In the genomic region with DNA sequence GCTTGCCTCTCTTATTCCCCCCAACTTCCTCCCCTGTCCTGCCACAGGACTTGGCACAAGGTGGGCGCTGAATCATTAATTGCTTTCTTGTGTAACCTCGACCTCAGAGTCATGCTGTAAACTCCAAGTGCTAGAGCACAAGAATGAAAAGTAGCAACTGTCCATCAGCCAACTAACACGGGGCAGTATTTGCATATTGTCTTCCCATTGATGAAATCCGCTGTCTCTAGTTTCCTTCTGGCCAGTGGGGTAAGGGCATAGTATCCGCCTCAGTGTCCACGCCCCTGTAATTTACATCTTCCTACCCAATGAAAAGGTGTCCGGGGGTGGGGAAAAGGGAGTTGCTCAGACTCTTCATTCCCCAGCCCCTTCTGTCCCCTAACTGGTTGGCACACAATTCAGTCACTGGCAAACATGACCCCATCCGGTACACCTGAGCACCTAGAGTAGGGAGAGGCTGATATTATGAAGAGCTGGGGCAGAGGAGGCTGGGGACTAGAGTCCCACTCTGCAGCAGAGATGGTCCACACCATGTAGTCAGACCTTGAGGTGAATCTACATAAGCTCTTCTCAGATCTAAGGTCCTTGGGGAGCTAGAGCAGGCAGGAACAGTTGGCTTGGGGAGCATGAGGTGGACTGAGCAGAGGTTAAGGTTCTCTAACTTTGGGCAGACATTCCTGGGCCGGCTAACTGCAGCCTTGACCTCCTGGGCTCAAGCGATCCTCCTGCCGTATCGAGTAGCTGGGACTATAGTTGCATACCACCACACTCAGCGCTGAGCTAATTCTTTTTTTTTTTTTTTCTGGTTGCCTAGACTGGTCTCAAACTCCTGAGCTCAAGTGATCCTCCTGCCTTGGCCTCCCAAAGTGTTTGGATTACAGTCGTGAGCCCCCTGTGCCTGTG, we compare ENCODE assay signal across 9 cellular contexts. TPM values are rescaled to one million over a fixed set of nuclear protein-coding genes. Genes with fewer than 3 reads are reported as not detected.
DNase-seq lines count a peak whose midpoint lies in the region; ATAC-seq and TF ChIP-seq lines count a peak whose summit lies in the region.
"Had no signal": no experiment of that assay in that cellular context is flagged by ENCODE, and none has a peak within 500 bp of the region (broad histone marks: within the 10 kb centered on the region; RNA-seq: fewer than 3 reads in every experiment).

No MANE protein-coding gene starts in this region.

- no peaks in the 10 kb centered on the region for H3K36me3 Mint-ChIP-seq in activated CD8-positive, alpha-beta memory T cell treated with anti-CD3 and anti-CD28 coated beads, Interleukin-2, amount 10 ng/mL, durations not matched to agents 7 days and 5 days
- H3K36me3 Mint-ChIP-seq: activated naive CD8-positive, alpha-beta T cell treated with anti-CD3 and anti-CD28 coated beads, Interleukin-2, amount 10 ng/mL, durations not matched to agents 7 days and 5 days had no signal

- H3K27me3 ChIP-seq in lung (ENCODE audit: control insufficient read depth, insufficient read depth) = no peaks in the 10 kb centered on the region

- H3K9me3 ChIP-seq in lung (ENCODE audit: control insufficient read depth in 2 of 2, insufficient read depth in 1 of 2, low read length in 1 of 2) = no peaks in the 10 kb centered on the region

- no peak overlapping the region for H3K4me3 ChIP-seq in lung

- 51 to 61% methylated on average over 14 of the region's 14 CpGs for WGBS in lung, 2 donors

- CTCF ChIA-PET in activated CD8-positive, alpha-beta memory T cell treated with anti-CD3 and anti-CD28 coated beads, Interleukin-2, amount 10 ng/mL, durations not matched to agents 7 days and 5 days (lab: Charles Lee) = interaction anchor here (1.1 to 5.5 kb wide), 5 partner anchors 10 to 129 kb away, joined by 3 to 45 read pairs (median 5); a partner anchor contains a TSS

- H3K4me1 Mint-ChIP-seq in activated CD8-positive, alpha-beta memory T cell treated with anti-CD3 and anti-CD28 coated beads, Interleukin-2, amount 10 ng/mL, durations not matched to agents 7 days and 5 days = peaks cover 23% of the 10 kb centered on the region

- TF ChIP-seq CTCF in lung (IDR thresholded peaks at IDR 0.05; ENCODE audit: control extremely low read depth, extremely low read depth) = no peak

- H3K27ac Mint-ChIP-seq in activated CD8-positive, alpha-beta memory T cell treated with anti-CD3 and anti-CD28 coated beads, Interleukin-2, amount 10 ng/mL, durations not matched to agents 7 days and 5 days = no peak overlapping the region
- H3K27ac Mint-ChIP-seq: activated naive CD8-positive, alpha-beta T cell treated with anti-CD3 and anti-CD28 coated beads, Interleukin-2, amount 10 ng/mL, durations not matched to agents 7 days and 5 days had no signal

- H3K9me3 Mint-ChIP-seq in activated CD8-positive, alpha-beta memory T cell treated with anti-CD3 and anti-CD28 coated beads, Interleukin-2, amount 10 ng/mL, durations not matched to agents 7 days and 5 days (ENCODE audit: low read depth) = no peaks in the 10 kb centered on the region
- H3K9me3 Mint-ChIP-seq: activated naive CD8-positive, alpha-beta T cell treated with anti-CD3 and anti-CD28 coated beads, Interleukin-2, amount 10 ng/mL, durations not matched to agents 7 days and 5 days had no signal

- peak overlapping the region in 1 of 2 donors; percentile 75 for H3K27ac ChIP-seq in lung (ENCODE audit: low read depth in 1 of 2, low read length in 1 of 2)

- H3K36me3 ChIP-seq in lung (ENCODE audit: control insufficient read depth in 2 of 2, insufficient read depth in 2 of 2, low read length in 2 of 2) = no peaks in the 10 kb centered on the region

- H3K27me3 Mint-ChIP-seq in activated CD8-positive, alpha-beta memory T cell treated with anti-CD3 and anti-CD28 coated beads, Interleukin-2, amount 10 ng/mL, durations not matched to agents 7 days and 5 days = peaks cover 15% of the 10 kb centered on the region

- H3K4me3 Mint-ChIP-seq in activated CD8-positive, alpha-beta memory T cell treated with anti-CD3 and anti-CD28 coated beads, Interleukin-2, amount 10 ng/mL, durations not matched to agents 7 days and 5 days = no peak overlapping the region
- H3K4me3 Mint-ChIP-seq: activated naive CD8-positive, alpha-beta T cell treated with anti-CD3 and anti-CD28 coated beads, Interleukin-2, amount 10 ng/mL, durations not matched to agents 7 days and 5 days had no signal

- peaks cover 0 to 5% of the 10 kb centered on the region in 2 donors for H3K4me1 ChIP-seq in lung (ENCODE audit: control insufficient read depth in 2 of 2, insufficient read depth in 2 of 2, low read length in 2 of 2)

- peak; percentile 68 for DNase-seq in Daoy (ENCODE audit: low read depth)
- DNase-seq in NCI-H1048 (lab: John Stamatoyannopoulos, UW) = peak; percentile 95
- peak; percentile 83 for DNase-seq in amniotic epithelial cell (ENCODE audit: low read depth)
- DNase-seq in lung (ENCODE audit: low spot score) = peak; percentile 71
- no peak for DNase-seq in activated CD8-positive, alpha-beta memory T cell treated with anti-CD3 and anti-CD28 coated beads, Interleukin-2, amount 10 ng/mL, durations not matched to agents 7 days and 5 days
- no peak for DNase-seq in foreskin melanocyte
- DNase-seq: activated naive CD8-positive, alpha-beta T cell treated with anti-CD3 and anti-CD28 coated beads, Interleukin-2, amount 10 ng/mL, durations not matched to agents 7 days and 5 days had no signal

- ATAC-seq in lung (ENCODE audit: insufficient read depth, low FRiP score) = peak; percentile 85
- no peak for ATAC-seq in GM21619 (IDR thresholded peaks at IDR 0.05; ENCODE audit: unreplicated experiment)
- no peak for ATAC-seq in HG02798 (IDR thresholded peaks at IDR 0.05; ENCODE audit: poor library complexity, unreplicated experiment)
- ATAC-seq in activated CD8-positive, alpha-beta memory T cell treated with anti-CD3 and anti-CD28 coated beads, Interleukin-2, amount 10 ng/mL, durations not matched to agents 7 days and 5 days = no peak

RNA-seq across cellular contexts. Expression of a gene that starts 6.8 kb away (rescaled TPM):
- total RNA-seq in Daoy (2014; rRNA removed; shearing (Covaris generic)) = 23.2 and 34.7 TPM in 2 replicates
- total RNA-seq in lung = 10 to 100 TPM; 62.1 to 72.4 TPM
- 10 to 100 TPM; 51.5 to 53.0 TPM for polyA plus RNA-seq in lung
- 10 to 100 TPM; 76.9 to 85.9 TPM for total RNA-seq in activated CD8-positive, alpha-beta memory T cell treated with anti-CD3 and anti-CD28 coated beads, Interleukin-2, amount 10 ng/mL, durations not matched to agents 7 days and 5 days

RNA-seq across cellular contexts. Expression of a gene that starts 21.9 kb away (rescaled TPM):
- total RNA-seq in Daoy (2014; rRNA removed; shearing (Covaris generic)) = not detected in 2 replicates
- 1 to 10 TPM in 1 of 2 donors, under 1 TPM in 1; 0.89 to 3.1 TPM for total RNA-seq in lung
- 1 to 10 TPM; 2.4 to 4.3 TPM for polyA plus RNA-seq in lung
- total RNA-seq in activated CD8-positive, alpha-beta memory T cell treated with anti-CD3 and anti-CD28 coated beads, Interleukin-2, amount 10 ng/mL, durations not matched to agents 7 days and 5 days = not detected
- total RNA-seq: activated naive CD8-positive, alpha-beta T cell treated with anti-CD3 and anti-CD28 coated beads, Interleukin-2, amount 10 ng/mL, durations not matched to agents 7 days and 5 days had no signal

RNA-seq across cellular contexts. Expression of a gene that starts 37.7 kb away (rescaled TPM):
- total RNA-seq in Daoy (2014; rRNA removed; shearing (Covaris generic)) = 3.4 and 5.7 TPM in 2 replicates
- total RNA-seq in lung = 10 to 100 TPM; 14.8 to 20.2 TPM
- polyA plus RNA-seq in lung = 10 to 100 TPM; 15.9 to 20.0 TPM
- 100 to 1,000 TPM; 231 to 275 TPM for total RNA-seq in activated CD8-positive, alpha-beta memory T cell treated with anti-CD3 and anti-CD28 coated beads, Interleukin-2, amount 10 ng/mL, durations not matched to agents 7 days and 5 days

RNA-seq across cellular contexts. Expression of a gene that starts 41.5 kb away (rescaled TPM):
- 11.8 and 13.1 TPM in 2 replicates for total RNA-seq in Daoy (2014; rRNA removed; shearing (Covaris generic))
- 10 to 100 TPM; 23.9 to 77.0 TPM for total RNA-seq in lung
- 10 to 100 TPM; 39.8 to 64.1 TPM for polyA plus RNA-seq in lung
- under 1 TPM; 0.42 to 0.47 TPM for total RNA-seq in activated CD8-positive, alpha-beta memory T cell treated with anti-CD3 and anti-CD28 coated beads, Interleukin-2, amount 10 ng/mL, durations not matched to agents 7 days and 5 days

RNA-seq across cellular contexts. Expression of a gene that starts 56.7 kb away (rescaled TPM):
- 29.2 and 32.0 TPM in 2 replicates for total RNA-seq in Daoy (2014; rRNA removed; shearing (Covaris generic))
- 1 to 10 TPM; 5.7 to 7.4 TPM for total RNA-seq in lung
- polyA plus RNA-seq in lung = 1 to 10 TPM; 4.4 to 7.3 TPM
- 10 to 100 TPM; 25.9 to 32.6 TPM for total RNA-seq in activated CD8-positive, alpha-beta memory T cell treated with anti-CD3 and anti-CD28 coated beads, Interleukin-2, amount 10 ng/mL, durations not matched to agents 7 days and 5 days

Comparison
In these comparisons a context has a peak if more than half of its experiments do, and no peak if none do; other contexts are left out.
1. DNase-seq: peak in Daoy (single experiment), NCI-H1048 (single experiment), amniotic epithelial cell (single experiment) and lung (single experiment); none in activated CD8-positive, alpha-beta memory T cell treated with anti-CD3 and anti-CD28 coated beads, Interleukin-2, amount 10 ng/mL, durations not matched to agents 7 days and 5 days (single experiment) and foreskin melanocyte (single experiment).
2. RNA of a gene that starts 37.7 kb away (total RNA-seq): 231 to 275 TPM in activated CD8-positive, alpha-beta memory T cell treated with anti-CD3 and anti-CD28 coated beads, Interleukin-2, amount 10 ng/mL, durations not matched to agents 7 days and 5 days; 14.8 to 20.2 TPM in lung and 3.4 to 5.7 TPM in Daoy; every median in the first group is over 10 times any median in the second.